ENCODE assay signal across 16 cellular contexts in the genomic region with DNA sequence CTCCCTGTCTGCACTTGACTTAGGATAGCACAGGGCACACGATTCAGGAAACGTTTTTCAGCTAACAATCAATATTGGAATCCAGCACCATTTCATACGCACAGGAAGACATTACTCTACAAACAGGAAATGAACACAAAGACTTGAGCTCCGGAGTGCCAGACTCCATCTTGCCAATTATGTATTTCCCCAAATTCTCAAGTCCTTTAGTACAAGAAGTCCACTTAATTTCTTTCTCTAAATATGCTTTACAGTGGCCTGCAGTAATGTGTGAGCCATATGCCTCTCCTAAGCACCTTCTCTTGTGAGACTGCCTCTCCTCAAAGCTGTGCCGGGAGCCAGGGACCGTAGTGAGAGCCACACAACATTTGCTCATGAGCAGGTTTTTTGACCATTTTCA.
A peak's percentile ranks its signal among the peaks of the same experiment; 100 is the strongest.
DNase-seq lines count a peak whose midpoint lies in the region; ATAC-seq, FAIRE-seq and TF ChIP-seq lines count a peak whose summit lies in the region.
"Had no signal": no experiment of that assay in that cellular context is flagged by ENCODE, and none has a peak within 500 bp of the region (broad histone marks: within the 10 kb centered on the region; RNA-seq: fewer than 3 reads in every experiment).

No MANE protein-coding gene starts in this region.

- intact Hi-C loops in HepG2 (cut with micrococcal nuclease; ENCODE audit: unreplicated experiment), result no loop called here
- intact Hi-C loops in right lobe of liver (cut with DNase I), result no loop called here
- intact Hi-C loops in stomach (cut with DNase I; ENCODE audit: low total_unique reads), result no loop called here

- H3K4me1 ChIP-seq in HepG2 (ENCODE audit: insufficient read depth, low read length) (no peaks in the 10 kb centered on the region), right lobe of liver (no peaks in the 10 kb centered on the region), trophoblast cell (ENCODE audit: control insufficient read depth in 1 of 2, insufficient read depth in 2 of 2, low read length in 2 of 2) (peaks cover 2 to 6% of the 10 kb centered on the region in 2 experiments), stomach (no peaks in the 10 kb centered on the region)
- H3K4me1 ChIP-seq: BE2C had no signal

- TF ChIP-seq RAD21 in HepG2 (CRISPR knock-in tag; IDR thresholded peaks at IDR 0.05), result no peak

- ATAC-seq in HepG2 (no peak), right lobe of liver (no peak)

- TF ChIP-seq CTCF in HepG2 (CRISPR knock-in tag; IDR thresholded peaks at IDR 0.05) (no peak), right lobe of liver (IDR thresholded peaks at IDR 0.05) (no peak), stomach (IDR thresholded peaks at IDR 0.05) (no peak)

- H2AFZ ChIP-seq in HepG2 (ENCODE audit: low read length) (no peak overlapping the region), trophoblast cell (ENCODE audit: insufficient read depth, low read length, poor library complexity) (no peak overlapping the region)

- no peaks in the 10 kb centered on the region for H3K36me3 ChIP-seq in HepG2 (replicated peaks in 1 of 2; ENCODE audit: control insufficient read depth in 1 of 2, insufficient read depth in 2 of 2, low read length in 2 of 2)
- H3K36me3 ChIP-seq in right lobe of liver, result no peaks in the 10 kb centered on the region
- no peaks in the 10 kb centered on the region for H3K36me3 ChIP-seq in trophoblast cell (ENCODE audit: control insufficient read depth in 1 of 2, insufficient read depth in 2 of 2, low read length in 2 of 2)
- no peaks in the 10 kb centered on the region for H3K36me3 ChIP-seq in stomach
- H3K36me3 ChIP-seq: BE2C had no signal

- POLR2A ChIA-PET in HepG2 (lab: Yijun Ruan, JAX), result no interaction called here

- TF ChIP-seq POLR2A in HepG2 (IDR thresholded peaks at IDR 0.05; ENCODE audit: insufficient read depth in 1 of 2, low read depth in 2 of 2, low read length in 2 of 2) (no peak), right lobe of liver (IDR thresholded peaks at IDR 0.05) (no peak), stomach (IDR thresholded peaks at IDR 0.05) (no peak)

- H2BK5ac ChIP-seq in trophoblast cell (ENCODE audit: low read depth, low read length, poor library complexity), result peak overlapping the region; percentile 71

- no peak overlapping the region for H3K4me2 ChIP-seq in HepG2 (ENCODE audit: low read depth, low read length)
- no peak overlapping the region for H3K4me2 ChIP-seq in trophoblast cell (ENCODE audit: low read length)

- no peak overlapping the region for H3K4ac ChIP-seq in trophoblast cell (ENCODE audit: low read depth, low read length)

- peak overlapping the region; percentile 74 for H2BK12ac ChIP-seq in trophoblast cell (ENCODE audit: low read length)

- H3K79me1 ChIP-seq in trophoblast cell (ENCODE audit: low read length), result peaks cover 9% of the 10 kb centered on the region

- H3K79me2 ChIP-seq in HepG2 (ENCODE audit: insufficient read depth, low read length) (no peaks in the 10 kb centered on the region), trophoblast cell (ENCODE audit: control insufficient read depth, insufficient read depth, low read length, poor library complexity) (no peaks in the 10 kb centered on the region)

- H2BK120ac ChIP-seq in trophoblast cell (ENCODE audit: insufficient read depth, low read length, poor library complexity), result peak overlapping the region; percentile 71

- no peak overlapping the region for H3K18ac ChIP-seq in trophoblast cell (ENCODE audit: low read length)

- no peak overlapping the region for H3K23ac ChIP-seq in trophoblast cell (ENCODE audit: low read length)

- peaks cover 18% of the 10 kb centered on the region for H3K9me3 ChIP-seq in HepG2 (ENCODE audit: low read length)
- H3K9me3 ChIP-seq in right lobe of liver, result no peaks in the 10 kb centered on the region
- peaks cover 6% of the 10 kb centered on the region for H3K9me3 ChIP-seq in trophoblast cell (ENCODE audit: insufficient read depth, low read depth, low read length)
- peaks cover under 1 to 11% (median 4%) of the 10 kb centered on the region in 4 donors for H3K9me3 ChIP-seq in stomach

- peak overlapping the region; percentile 48 for H4K8ac ChIP-seq in trophoblast cell (ENCODE audit: low read depth, low read length)

- in situ Hi-C loops in HepG2 (cut with HindIII; ENCODE audit: extremely low pct_ligation_motif_present, low pct_unique_long_range_greater_than_20kb), result no loop called here

- H4K12ac ChIP-seq in trophoblast cell (ENCODE audit: low read depth, low read length), result no peak overlapping the region

- H3K4me3 ChIP-seq in HepG2 (replicated peaks in 1 of 3; ENCODE audit: insufficient read depth in 1 of 3, low read depth in 2 of 3, low read length in 3 of 3) (no peak overlapping the region), right lobe of liver (no peak overlapping the region), trophoblast cell (ENCODE audit: low read depth, low read length) (no peak overlapping the region), stomach (no peak overlapping the region)

- DNase-seq in HepG2 (ENCODE audit: low spot score) (no peak), right lobe of liver (no peak), dermis blood vessel endothelial cell (peak; percentile 4), trophoblast cell (no peak), AG08396 (ENCODE audit: low spot score) (no peak), HUDEP-2 (lab: John Stamatoyannopoulos, UW; ENCODE audit: unreplicated experiment in 76 of 76) (no peak), cortex of kidney (lab: John Stamatoyannopoulos, UW) (no peak), stomach (no peak)
- DNase-seq: BE2C; CD4-positive, alpha-beta memory T cell; DMS79; HCEC 1CT; IMR-90 had no signal

- no TSS peak for BruUV-seq in HepG2 (replicated peaks; lab: Mats Ljungman, UMichigan)

- CTCF ChIA-PET in HepG2 (lab: Yijun Ruan, JAX; ENCODE audit: low intra/inter-chr PET ratio, low total read pairs), result no interaction called here

- H3K27me3 ChIP-seq in HepG2 (ENCODE audit: control insufficient read depth in 1 of 2, insufficient read depth in 2 of 2, low read length in 2 of 2), result peaks cover 0 to 27% of the 10 kb centered on the region in 2 experiments; a peak in 3 of 5 replicates
- no peaks in the 10 kb centered on the region for H3K27me3 ChIP-seq in right lobe of liver
- no peaks in the 10 kb centered on the region for H3K27me3 ChIP-seq in trophoblast cell (ENCODE audit: insufficient read depth, low read length)
- H3K27me3 ChIP-seq in stomach, result no peaks in the 10 kb centered on the region
- H3K27me3 ChIP-seq: BE2C had no signal

- TF ChIP-seq EP300 in HepG2 (IDR thresholded peaks at IDR 0.05; ENCODE audit: low read depth in 2 of 2, low read length in 2 of 2) (no peak), HepG2 (CRISPR knock-in tag; IDR thresholded peaks at IDR 0.05; ENCODE audit: borderline replicate concordance) (no peak), stomach (IDR thresholded peaks at IDR 0.05) (no peak)

- H4K20me1 ChIP-seq in HepG2 (ENCODE audit: insufficient read depth, low read length), result no peaks in the 10 kb centered on the region

- H3K14ac ChIP-seq in trophoblast cell (ENCODE audit: low read length), result peak overlapping the region; percentile 71

- no peak for FAIRE-seq in HepG2 (lab: Jason Lieb, UNC)
- FAIRE-seq: GM12891 had no signal

- H3K9ac ChIP-seq in HepG2 (ENCODE audit: insufficient read depth, low read depth, low read length) (no peak overlapping the region), trophoblast cell (ENCODE audit: low read length) (no peak overlapping the region)

- H2AK5ac ChIP-seq in trophoblast cell (ENCODE audit: low read length), result no peak overlapping the region

- H3K27ac ChIP-seq in HepG2 (ENCODE audit: extremely low read length, insufficient read depth, low read length) (no peak overlapping the region), right lobe of liver (no peak overlapping the region), trophoblast cell (ENCODE audit: low read depth, low read length) (no peak overlapping the region), stomach (no peak overlapping the region)
- H3K27ac ChIP-seq: C4-2B, HL-60 had no signal

- 14% methylated on average over 6 of the region's 6 CpGs for WGBS in HepG2 (ENCODE audit: low lambda C conversion rate)
- WGBS in right lobe of liver (ENCODE audit: insufficient coverage, low coverage, low lambda C conversion rate, missing lambda C conversion rate), result 49% methylated on average over 6 of the region's 6 CpGs
- WGBS in trophoblast cell (ENCODE audit: extremely low coverage, insufficient coverage, insufficient read length), result no CpG with 5 or more reads among the region's 6 CpGs
- 72 to 84% (median 75%) methylated on average over 6 of the region's 6 CpGs for WGBS in stomach, 5 donors

- peak overlapping the region; percentile 78 for H4K91ac ChIP-seq in trophoblast cell (ENCODE audit: low read depth, low read length)

TF ChIP-seq in HepG2, 621 proteins besides CTCF, POLR2A, EP300 and RAD21:
- TF ChIP-seq GABPA (IDR thresholded peaks at IDR 0.05; ENCODE audit: low read depth, low read length) (no peak), GABPA (CRISPR knock-in tag; IDR thresholded peaks at IDR 0.05; ENCODE audit: low read depth) (peak; percentile 21; the same call in 1 of the 2 replicates), ZNF777 (CRISPR knock-in tag; IDR thresholded peaks at IDR 0.05) (no peak)
